ENCODE assay signal across 1 cellular context in genomic region chr7:94004024-94004945, GRCh38.
TF ChIP-seq lines count a peak whose summit lies in the region.

Gene BET1, minus strand, starts transcription at chr7:94004355. Its CDS starts 139 bp downstream, at chr7:94004216.

TF ChIP-seq in HepG2, 621 proteins besides CTCF, POLR2A, EP300 and RAD21 (continued from another document and continues in another):
- no peak for TF ChIP-seq AFF4 (CRISPR knock-in tag; IDR thresholded peaks at IDR 0.05)
- TF ChIP-seq RXRB (CRISPR knock-in tag; IDR thresholded peaks at IDR 0.05; ENCODE audit: borderline replicate concordance), result no peak; the same call in 1 of the 2 replicates
- no peak for TF ChIP-seq GTF3A (CRISPR knock-in tag; conservative IDR thresholded peaks at IDR 0.05)
- TF ChIP-seq ZSCAN5A (CRISPR knock-in tag; IDR thresholded peaks at IDR 0.05; ENCODE audit: borderline replicate concordance), result no peak
- TF ChIP-seq ZNF746 (CRISPR knock-in tag; IDR thresholded peaks at IDR 0.05), result no peak
- no peak for TF ChIP-seq CHD4 (IDR thresholded peaks at IDR 0.05; ENCODE audit: borderline replicate concordance, low read length)
- 0 out of 4 replicates have a peak, but pooled peaks of 1 of the 2 experiments have one; percentile 5 for TF ChIP-seq NR2F1 (CRISPR knock-in tag; IDR thresholded peaks at IDR 0.05)
- no peak for TF ChIP-seq TOPORS (CRISPR knock-in tag; IDR thresholded peaks at IDR 0.05)
- TF ChIP-seq CEBPB (IDR thresholded peaks at IDR 0.05; ENCODE audit: borderline replicate concordance, low read depth, low read length), result no peak
- TF ChIP-seq ZNF496 (CRISPR knock-in tag; IDR thresholded peaks at IDR 0.05; ENCODE audit: insufficient replicate concordance), result no peak
- TF ChIP-seq ZNF562 (CRISPR knock-in tag; IDR thresholded peaks at IDR 0.05; ENCODE audit: borderline replicate concordance), result no peak
- no peak for TF ChIP-seq ATF3 (CRISPR knock-in tag; IDR thresholded peaks at IDR 0.05)
- no peak for TF ChIP-seq ZNF484 (CRISPR knock-in tag; IDR thresholded peaks at IDR 0.05; ENCODE audit: borderline replicate concordance, low read depth)
- TF ChIP-seq HNRNPH1 (optimal IDR thresholded peaks at IDR 0.05; ENCODE audit: low read depth, low read length), result no peak
- peak; percentile 70; the same call in 1 of the 2 replicates for TF ChIP-seq TAF1 (CRISPR knock-in tag; IDR thresholded peaks at IDR 0.05)
- TF ChIP-seq ZNF441 (CRISPR knock-in tag; IDR thresholded peaks at IDR 0.05; ENCODE audit: borderline replicate concordance), result no peak
- TF ChIP-seq GLMP (CRISPR knock-in tag; IDR thresholded peaks at IDR 0.05; ENCODE audit: borderline replicate concordance), result no peak
- peak; percentile 77; the same call in 1 of the 2 replicates for TF ChIP-seq MTA1 (CRISPR knock-in tag; IDR thresholded peaks at IDR 0.05; ENCODE audit: borderline replicate concordance)
- TF ChIP-seq SIN3A (IDR thresholded peaks at IDR 0.05; ENCODE audit: borderline replicate concordance, low read depth, low read length), result no peak
- TF ChIP-seq ZNF616 (CRISPR knock-in tag; IDR thresholded peaks at IDR 0.05; ENCODE audit: low read depth), result no peak
- TF ChIP-seq ZNF546 (CRISPR knock-in tag; conservative IDR thresholded peaks at IDR 0.05), result no peak; the same call in 1 of the 2 replicates
- peak; percentile 92 for TF ChIP-seq ZHX2 (IDR thresholded peaks at IDR 0.05; ENCODE audit: low read depth)
- TF ChIP-seq ZHX2 (CRISPR knock-in tag; IDR thresholded peaks at IDR 0.05; ENCODE audit: borderline replicate concordance), result no peak
- TF ChIP-seq ZNF142 (CRISPR knock-in tag; IDR thresholded peaks at IDR 0.05), result no peak
- no peak for TF ChIP-seq HBP1 (CRISPR knock-in tag; IDR thresholded peaks at IDR 0.05; ENCODE audit: low read depth)
- no peak for TF ChIP-seq SKI (IDR thresholded peaks at IDR 0.05; ENCODE audit: partially characterized antibody)
- TF ChIP-seq RELA (CRISPR knock-in tag; IDR thresholded peaks at IDR 0.05), result 0 out of 2 replicates have a peak, but pooled peaks have one; percentile 52
- TF ChIP-seq STAT6 (CRISPR knock-in tag; IDR thresholded peaks at IDR 0.05; ENCODE audit: borderline replicate concordance), result peak; percentile 56; the same call in 1 of the 2 replicates
- no peak for TF ChIP-seq THAP7 (CRISPR knock-in tag; IDR thresholded peaks at IDR 0.05)
- peak; percentile 43; the same call in 1 of the 2 replicates for TF ChIP-seq ZNF33A (CRISPR knock-in tag; IDR thresholded peaks at IDR 0.05; ENCODE audit: borderline replicate concordance)
